Comparison of ENCODE assay signal across 8 cellular contexts in the genomic region with DNA sequence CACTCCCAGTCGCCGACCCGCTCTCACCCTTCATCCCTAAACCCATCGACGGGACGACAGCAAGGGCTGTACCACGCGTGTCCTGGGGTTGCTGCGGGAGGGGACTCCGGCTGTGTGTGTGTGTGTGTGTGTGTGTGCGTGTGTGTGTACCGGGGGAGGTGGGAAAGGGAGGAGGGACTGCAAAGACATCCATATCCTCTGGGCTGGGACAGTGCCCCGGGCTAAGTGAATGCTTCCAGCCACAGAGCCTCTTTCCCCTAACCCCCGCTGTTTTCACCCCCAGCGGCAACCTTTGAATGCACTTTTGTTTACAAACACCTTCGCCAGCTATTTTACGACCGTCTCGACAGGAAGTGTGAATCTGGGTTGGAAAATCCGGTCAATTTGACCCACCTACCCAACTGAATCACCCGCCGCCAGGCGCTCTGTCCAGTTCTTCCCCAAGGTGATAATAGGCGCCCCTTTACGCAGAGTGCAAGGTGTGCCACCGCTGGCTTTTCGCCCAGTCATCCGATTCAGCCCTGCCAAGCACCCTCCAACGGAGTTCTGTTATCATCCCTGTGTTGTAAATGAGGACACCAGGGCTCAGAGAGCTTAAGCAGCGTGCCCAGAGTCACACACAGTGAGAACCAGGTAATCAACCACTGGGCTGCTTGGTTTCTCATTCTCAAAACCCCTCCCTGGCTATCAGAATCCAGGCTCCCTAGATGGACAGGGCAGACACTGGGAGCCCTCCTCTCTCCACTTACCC. TPM values are rescaled to one million over a fixed set of nuclear protein-coding genes. Genes with fewer than 3 reads are reported as not detected.
A peak's percentile ranks its signal among the peaks of the same experiment; 100 is the strongest.
DNase-seq lines count a peak whose midpoint lies in the region; ATAC-seq, FAIRE-seq and TF ChIP-seq lines count a peak whose summit lies in the region.

No MANE protein-coding gene starts in this region.

- H3K4me1 ChIP-seq in GM12878 (ENCODE audit: control insufficient read depth, insufficient read depth, low read length) (no peaks in the 10 kb centered on the region; the same call in 1 of the 2 replicates), kidney (ENCODE audit: control insufficient read depth in 1 of 2, insufficient read depth in 1 of 2, low read depth in 1 of 2, low read length in 2 of 2) (peaks cover 41 to 43% of the 10 kb centered on the region in 2 donors), stomach smooth muscle (ENCODE audit: control insufficient read depth, insufficient read depth, low read length) (peaks cover 49% of the 10 kb centered on the region)

- in situ Hi-C loops in GM12878 (cut with MboI) = no loop called here

- H3K4me3 ChIP-seq in GM12878 (peak overlapping the region; percentile 61; the same call in 1 of the 2 replicates), kidney (ENCODE audit: low read length in 2 of 2) (peak overlapping the region; percentile 67 to 95), stomach smooth muscle (ENCODE audit: low read length in 2 of 2) (peak overlapping the region; percentile 86 to 91)

- H2AFZ ChIP-seq in GM12878 (ENCODE audit: control insufficient read depth, low read depth, low read length) = no peak overlapping the region

- H3K27me3 ChIP-seq in GM12878 (replicated peaks in 1 of 2; ENCODE audit: control insufficient read depth in 2 of 2, insufficient read depth in 2 of 2, low read length in 1 of 2) (peaks cover 7 to 19% of the 10 kb centered on the region in 2 experiments; a peak in 3 of 4 replicates), stomach smooth muscle (ENCODE audit: control insufficient read depth in 1 of 2, insufficient read depth in 2 of 2, low read length in 2 of 2) (no peaks in the 10 kb centered on the region)

- TF ChIP-seq CTCF in GM12878 (IDR thresholded peaks at IDR 0.05 in 2 of 3, conservative IDR thresholded peaks at IDR 0.05 in 1 of 3; ENCODE audit: control insufficient read depth in 2 of 3, extremely low read depth in 1 of 3, insufficient read depth in 1 of 3, low read depth in 3 of 3, low read length in 3 of 3) (no peak), kidney (IDR thresholded peaks at IDR 0.05; ENCODE audit: borderline replicate concordance, extremely low read depth, insufficient read depth) (no peak), GM20000 (IDR thresholded peaks at IDR 0.05; ENCODE audit: extremely low read depth, missing control alignments) (no peak)

- no peaks in the 10 kb centered on the region for H3K79me2 ChIP-seq in GM12878 (ENCODE audit: control insufficient read depth, insufficient read depth, low read length)

- no peaks in the 10 kb centered on the region for H3K9me3 ChIP-seq in GM12878 (replicated peaks; ENCODE audit: control insufficient read depth, insufficient read depth, low read length)
- H3K9me3 ChIP-seq in kidney (ENCODE audit: control insufficient read depth in 1 of 2, low read length in 2 of 2) = no peaks in the 10 kb centered on the region
- H3K9me3 ChIP-seq in stomach smooth muscle (ENCODE audit: control insufficient read depth in 2 of 2, low read length in 2 of 2) = no peaks in the 10 kb centered on the region

- POLR2A ChIA-PET in GM12878 (lab: Charles Lee) = no interaction called here

- intact Hi-C loops in GM12878 (cut with micrococcal nuclease; ENCODE audit: unreplicated experiment) = loop anchor here (10.0 kb wide), 1 partner anchor 160 kb away; no protein-coding TSS in a partner anchor
- intact Hi-C loops in kidney (cut with DNase I) = loop anchor here (10.0 kb wide), 1 partner anchor 100 kb away; no protein-coding TSS in a partner anchor

- H3K9ac ChIP-seq in GM12878 (ENCODE audit: control insufficient read depth, insufficient read depth, low read length) (no peak overlapping the region), kidney (ENCODE audit: low read length in 2 of 2) (peak overlapping the region; percentile 67 to 93), stomach smooth muscle (ENCODE audit: low read length in 2 of 2) (peak overlapping the region; percentile 80 to 95)

- SMC1A ChIA-PET in GM12878 (lab: Charles Lee; ENCODE audit: uncharacterized antibody, unreplicated experiment) = no interaction called here

- FAIRE-seq in GM12878 (lab: Jason Lieb, UNC) = no peak
- no peak for FAIRE-seq in kidney (lab: Jason Lieb, UNC)
- FAIRE-seq in GM12892 (lab: Jason Lieb, UNC) = no peak

- TF ChIP-seq POLR2A in GM12878 (IDR thresholded peaks at IDR 0.05; ENCODE audit: low read depth, low read length) (no peak), GM12892 (IDR thresholded peaks at IDR 0.05; ENCODE audit: low read depth, low read length) (no peak)

- no peak for TF ChIP-seq EP300 in GM12878 (IDR thresholded peaks at IDR 0.05; ENCODE audit: borderline replicate concordance in 1 of 2, control insufficient read depth in 1 of 2, low read depth in 2 of 2, low read length in 2 of 2)

- ATAC-seq in GM12878 (no peak; the same call in 2 of the 3 replicates), GM19395 (IDR thresholded peaks at IDR 0.05; ENCODE audit: unreplicated experiment) (no peak)

- 27% methylated on average over 30 of the region's 30 CpGs for WGBS in GM12878 (ENCODE audit: insufficient coverage, insufficient replicate concordance, low lambda C conversion rate, missing lambda C conversion rate)

- BruUV-seq in GM12878 (replicated peaks; lab: Mats Ljungman, UMichigan) = no TSS peak

- TF ChIP-seq RAD21 in GM12878 (IDR thresholded peaks at IDR 0.05; ENCODE audit: insufficient read depth, low read depth, low read length) = no peak

- CTCF ChIA-PET in GM12878 (lab: Yijun Ruan, JAX) = no interaction called here

- H3K36me3 ChIP-seq in GM12878 (ENCODE audit: control insufficient read depth in 2 of 2, insufficient read depth in 2 of 2, low read length in 1 of 2) = no peaks in the 10 kb centered on the region
- H3K36me3 ChIP-seq in kidney (ENCODE audit: control insufficient read depth in 1 of 2, insufficient read depth in 2 of 2, low read length in 2 of 2) = peaks cover 4 to 15% of the 10 kb centered on the region in 2 donors
- H3K36me3 ChIP-seq in stomach smooth muscle (ENCODE audit: control insufficient read depth in 2 of 2, insufficient read depth in 2 of 2, low read length in 2 of 2) = peaks cover 9 to 10% of the 10 kb centered on the region in 2 donors

- RAD21 ChIA-PET in GM12878 (lab: Charles Lee; ENCODE audit: unreplicated experiment) = no interaction called here

- peak overlapping the region; percentile 74; the same call in 1 of the 2 replicates for H3K4me2 ChIP-seq in GM12878 (ENCODE audit: control insufficient read depth, insufficient read depth)

- H3K27ac ChIP-seq in GM12878 (ENCODE audit: control insufficient read depth, insufficient read depth) (no peak overlapping the region), kidney (ENCODE audit: low read depth in 2 of 2, low read length in 2 of 2) (peak overlapping the region; percentile 97 to 99), stomach smooth muscle (ENCODE audit: low read length) (peak overlapping the region; percentile 97)

- DNase-seq in DMS79 treated with DMSO at 0.1 percent for 48 hours (lab: John Stamatoyannopoulos, UW) (peak; percentile 61), NCI-H1105 (lab: John Stamatoyannopoulos, UW) (peak; percentile 88), GM12878 (ENCODE audit: low read depth, low spot score) (no peak), kidney (peak; percentile 83), GM12892 (ENCODE audit: insufficient read length) (no peak), GM20000 (ENCODE audit: low spot score) (no peak)

- no peaks in the 10 kb centered on the region for H4K20me1 ChIP-seq in GM12878 (ENCODE audit: control insufficient read depth, insufficient read depth)

TF ChIP-seq in GM12878, 131 proteins besides CTCF, POLR2A, EP300 and RAD21 (continues in another document):
- TF ChIP-seq POLR2AphosphoS5 (IDR thresholded peaks at IDR 0.05; ENCODE audit: low read length) = no peak
- no peak for TF ChIP-seq STAT1 (conservative IDR thresholded peaks at IDR 0.05)
- TF ChIP-seq EGR1 (IDR thresholded peaks at IDR 0.05; ENCODE audit: borderline replicate concordance in 1 of 2, low read depth in 2 of 2, low read length in 2 of 2) = no peak
- TF ChIP-seq SPI1 (IDR thresholded peaks at IDR 0.05; ENCODE audit: borderline replicate concordance, insufficient read depth, low read depth, low read length) = no peak
- no peak for TF ChIP-seq MTA3 (IDR thresholded peaks at IDR 0.05; ENCODE audit: borderline replicate concordance, low read length)
- TF ChIP-seq, protein P1, sequence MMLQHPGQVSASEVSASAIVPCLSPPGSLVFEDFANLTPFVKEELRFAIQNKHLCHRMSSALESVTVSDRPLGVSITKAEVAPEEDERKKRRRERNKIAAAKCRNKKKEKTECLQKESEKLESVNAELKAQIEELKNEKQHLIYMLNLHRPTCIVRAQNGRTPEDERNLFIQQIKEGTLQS (IDR thresholded peaks at IDR 0.05; ENCODE audit: borderline replicate concordance, extremely low read depth, low read depth, low read length) = no peak
- no peak for TF ChIP-seq CHD4 (IDR thresholded peaks at IDR 0.05)
- TF ChIP-seq, protein P2, sequence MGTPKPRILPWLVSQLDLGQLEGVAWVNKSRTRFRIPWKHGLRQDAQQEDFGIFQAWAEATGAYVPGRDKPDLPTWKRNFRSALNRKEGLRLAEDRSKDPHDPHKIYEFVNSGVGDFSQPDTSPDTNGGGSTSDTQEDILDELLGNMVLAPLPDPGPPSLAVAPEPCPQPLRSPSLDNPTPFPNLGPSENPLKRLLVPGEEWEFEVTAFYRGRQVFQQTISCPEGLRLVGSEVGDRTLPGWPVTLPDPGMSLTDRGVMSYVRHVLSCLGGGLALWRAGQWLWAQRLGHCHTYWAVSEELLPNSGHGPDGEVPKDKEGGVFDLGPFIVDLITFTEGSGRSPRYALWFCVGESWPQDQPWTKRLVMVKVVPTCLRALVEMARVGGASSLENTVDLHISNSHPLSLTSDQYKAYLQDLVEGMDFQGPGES (IDR thresholded peaks at IDR 0.05) = no peak

RNA-seq across cellular contexts. Expression of a gene that starts 0.7 kb away (rescaled TPM):
- total RNA-seq in GM12878 (2013; cell fraction: nucleolus; rRNA removed) = not detected in 2 replicates
- total RNA-seq in GM12878 (2014; rRNA removed) = not detected in 2 replicates
- total RNA-seq in GM12878 (2014; rRNA removed; fragmentation: Illumina TruSeq; extraction: Trizol) = not detected in 2 replicates
- total RNA-seq in GM12878 (2021) = 0.32 and 0.33 TPM in 2 replicates
- not detected for polyA plus RNA-seq in GM12878 (2011; ENCODE audit: low read depth)
- not detected in 2 replicates for polyA plus RNA-seq in GM12878 (2011; rRNA removed)
- not detected in 2 replicates for polyA plus RNA-seq in GM12878 (2011; cell fraction: cytosol; rRNA removed)
- not detected in 2 replicates for polyA plus RNA-seq in GM12878 (2011; cell fraction: nucleus; rRNA removed)
- polyA plus RNA-seq in GM12878 (2012) = 0.14 TPM in 1 of 2 replicates, not detected in the other
- polyA plus RNA-seq in GM12878 (2014; fragmentation: Illumina TruSeq; extraction: Trizol) = not detected in 2 replicates
- not detected for polyA plus RNA-seq in GM12878 (2014; fragmentation: Nextera tagmentation; extraction: Ambion mirVana)
- not detected in 2 replicates for polyA plus RNA-seq in GM12878 (2014; rRNA removed)
- under 1 TPM in 1 of 2 experiments, not detected in 1; 0.20 TPM for polyA plus RNA-seq in GM12878 (2016; fragmentation: Nextera tagmentation; extraction: Ambion mirVana)
- not detected in 2 replicates for polyA minus RNA-seq in GM12878 (2011; rRNA and poly(A)+ RNA removed)
- 0.62 TPM in 1 of 2 replicates, not detected in the other for polyA minus RNA-seq in GM12878 (2011; cell fraction: cytosol; rRNA and poly(A)+ RNA removed)
- polyA minus RNA-seq in GM12878 (2011; cell fraction: nucleus; rRNA and poly(A)+ RNA removed) = not detected in 2 replicates
- total RNA-seq in kidney = 83.5 TPM
- 19.5 TPM for polyA plus RNA-seq in kidney (ENCODE audit: insufficient read depth, low read depth, low replicate concordance)
- polyA plus RNA-seq in GM12892 (2012; ENCODE audit: missing spikeins) = 0.15 TPM

Comparison
In these comparisons a context has a peak if more than half of its experiments do, and no peak if none do; other contexts are left out.
1. DNase-seq: peak in DMS79 treated with DMSO at 0.1 percent for 48 hours (single experiment), NCI-H1105 (single experiment) and kidney (single experiment); none in GM12878 (single experiment), GM12892 (single experiment) and GM20000 (single experiment).
2. RNA of a gene that starts 0.7 kb away (total RNA-seq): 83.5 TPM in kidney (single experiment); 0.32 to 0.33 TPM in GM12878; every median in the first group is over 10 times any median in the second.
3. Peak in every context shown above with its lines, with median percentiles within 50 percentile points of each other: H3K4me3 ChIP-seq.